20 cellular contexts compared by ENCODE assay signal in the genomic region with DNA sequence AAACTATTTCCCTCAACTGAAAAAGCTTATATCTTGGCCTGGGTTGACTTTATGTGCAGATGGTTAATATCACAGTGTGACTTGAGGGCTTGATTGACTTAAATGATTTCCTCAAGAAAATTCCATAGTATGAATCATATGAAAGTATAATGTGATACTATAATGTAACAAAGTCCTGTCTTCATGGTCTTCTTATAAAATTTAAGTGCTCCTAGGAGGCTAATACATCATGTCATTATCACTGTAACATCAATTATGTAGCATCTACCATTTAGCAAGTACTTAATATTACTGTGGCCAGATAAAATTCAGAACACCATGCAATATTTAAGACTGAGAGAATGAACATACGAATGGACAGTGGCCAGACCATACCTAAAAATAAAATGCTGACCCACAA.
DNase-seq lines count a peak whose midpoint lies in the region; ATAC-seq and TF ChIP-seq lines count a peak whose summit lies in the region.
"Had no signal": no experiment of that assay in that cellular context is flagged by ENCODE, and none has a peak within 500 bp of the region (broad histone marks: within the 10 kb centered on the region; RNA-seq: fewer than 3 reads in every experiment).

No MANE protein-coding gene starts in this region.

- no peak overlapping the region for H3K4ac ChIP-seq in mesenchymal stem cell (ENCODE audit: low read depth in 1 of 2, low read length in 2 of 2)

- no peak overlapping the region for H3K14ac ChIP-seq in mesenchymal stem cell (ENCODE audit: low read length in 2 of 2)

- no peak for TF ChIP-seq POLR2A in adrenal gland (IDR thresholded peaks at IDR 0.05)

- H3K36me3 ChIP-seq in A673 (ENCODE audit: insufficient read depth, low read length, poor library complexity, severe bottlenecking) (no peaks in the 10 kb centered on the region), mesenchymal stem cell (ENCODE audit: control insufficient read depth in 1 of 2, insufficient read depth in 2 of 2, low read depth in 1 of 2, low read length in 2 of 2) (no peaks in the 10 kb centered on the region), adrenal gland (replicated peaks in 1 of 2) (no peaks in the 10 kb centered on the region)
- H3K36me3 ChIP-seq: BLaER1 had no signal

- no peak for TF ChIP-seq CTCF in A673 (conservative IDR thresholded peaks at IDR 0.05; ENCODE audit: low read depth, low read length)
- no peak for TF ChIP-seq CTCF in fibroblast of pulmonary artery (IDR thresholded peaks at IDR 0.05; ENCODE audit: low read length, missing control alignments)
- TF ChIP-seq CTCF in adrenal gland (IDR thresholded peaks at IDR 0.05): no peak

- no peaks in the 10 kb centered on the region for H3K9me3 ChIP-seq in A673 (ENCODE audit: low read depth, low read length, poor library complexity, severe bottlenecking)
- H3K9me3 ChIP-seq in mesenchymal stem cell (ENCODE audit: control insufficient read depth, low read length): no peaks in the 10 kb centered on the region
- no peaks in the 10 kb centered on the region for H3K9me3 ChIP-seq in adrenal gland (replicated peaks in 1 of 3)
- H3K9me3 ChIP-seq: A549, BLaER1, Caco-2 had no signal

- ATAC-seq in HG02884 (IDR thresholded peaks at IDR 0.05; ENCODE audit: unreplicated experiment): no peak
- ATAC-seq: A549; CD8-positive, alpha-beta T cell had no signal

- H4K91ac ChIP-seq in mesenchymal stem cell (ENCODE audit: low read length): no peak overlapping the region

- no peak overlapping the region for H3K4me2 ChIP-seq in mesenchymal stem cell (ENCODE audit: low read length, poor library complexity, severe bottlenecking)
- H3K4me2 ChIP-seq: A549, BLaER1 had no signal

- H3K18ac ChIP-seq in mesenchymal stem cell (ENCODE audit: low read depth in 1 of 2, low read length in 2 of 2): no peak overlapping the region

- POLR2A ChIA-PET in A673 (lab: Charles Lee; ENCODE audit: low non-redundant PET): no interaction called here

- DNase-seq in A673 (ENCODE audit: low spot score): peak; percentile 0
- DNase-seq in amniotic epithelial cell (ENCODE audit: low read depth): peak; percentile 1
- peak; percentile 5 for DNase-seq in fibroblast of pulmonary artery (ENCODE audit: low read depth)
- DNase-seq in mesenchymal stem cell: peak; percentile 57
- no peak for DNase-seq in ACHN
- no peak for DNase-seq in adrenal gland
- DNase-seq in cerebellar nuclear complex (lab: John Stamatoyannopoulos, UW): no peak
- DNase-seq: 8988T; Caco-2; CD4-positive, CD25-positive, alpha-beta regulatory T cell; CD8-positive, alpha-beta T cell; DMS153; DND-41; GM23248; H7; HCEC 1CT had no signal

- in situ Hi-C loops in ACHN (cut with HindIII; ENCODE audit: low pct_ligation_motif_present, low pct_unique_long_range_greater_than_20kb, low sequenced_read_pairs): no loop called here

- H3K27me3 ChIP-seq in A673 (replicated peaks; ENCODE audit: insufficient read depth, low read depth, low read length, poor library complexity) (no peaks in the 10 kb centered on the region), mesenchymal stem cell (ENCODE audit: control insufficient read depth in 1 of 2, insufficient read depth in 1 of 2, low read length in 2 of 2) (no peaks in the 10 kb centered on the region), adrenal gland (no peaks in the 10 kb centered on the region)
- H3K27me3 ChIP-seq: BLaER1 had no signal

- H2BK12ac ChIP-seq in mesenchymal stem cell (ENCODE audit: low read length in 2 of 2): no peak overlapping the region

- no peak overlapping the region for H2AFZ ChIP-seq in mesenchymal stem cell (ENCODE audit: low read depth, low read length)
- H2AFZ ChIP-seq: GM23248 had no signal

- BruUV-seq in A673 (replicated peaks; lab: Mats Ljungman, UMichigan): no TSS peak

- H3K27ac ChIP-seq in A673 (ENCODE audit: low read depth, low read length, poor library complexity, severe bottlenecking) (no peak overlapping the region), mesenchymal stem cell (ENCODE audit: low read length, poor library complexity, severe bottlenecking) (no peak overlapping the region), adrenal gland (no peak overlapping the region)
- H3K27ac ChIP-seq: A549, BLaER1, C4-2B, GM23248 had no signal

- WGBS in mesenchymal stem cell: 42% methylated on average over 1 of the region's 1 CpG
- WGBS in adrenal gland, 4 donors: 46 to 67% (median 57%) methylated on average over 1 of the region's 1 CpG

- no peak overlapping the region for H3K9ac ChIP-seq in mesenchymal stem cell (ENCODE audit: low read length)
- H3K9ac ChIP-seq: BLaER1, GM23248 had no signal

- no peak overlapping the region for H2BK5ac ChIP-seq in mesenchymal stem cell (ENCODE audit: low read depth, low read length, poor library complexity, severe bottlenecking)

- H2BK120ac ChIP-seq in mesenchymal stem cell (ENCODE audit: low read depth, low read length): no peak overlapping the region

- CTCF ChIA-PET in A673 (lab: Charles Lee): no interaction called here

- no peak overlapping the region for H3K23ac ChIP-seq in mesenchymal stem cell (ENCODE audit: low read length in 2 of 2)

- H4K8ac ChIP-seq in mesenchymal stem cell (ENCODE audit: low read length): no peak overlapping the region

- H3K4me1 ChIP-seq in A673 (ENCODE audit: insufficient read depth, low read length, poor library complexity, severe bottlenecking) (no peaks in the 10 kb centered on the region), mesenchymal stem cell (ENCODE audit: control insufficient read depth, insufficient read depth, low read depth, low read length) (no peaks in the 10 kb centered on the region), adrenal gland (replicated peaks in 1 of 2) (no peaks in the 10 kb centered on the region)
- H3K4me1 ChIP-seq: A549, BLaER1, Caco-2 had no signal

- no peak overlapping the region for H2AK5ac ChIP-seq in mesenchymal stem cell (ENCODE audit: low read length, severe bottlenecking)

- H3K79me1 ChIP-seq in mesenchymal stem cell (replicated peaks; ENCODE audit: low read length, poor library complexity, severe bottlenecking): no peaks in the 10 kb centered on the region

- intact Hi-C loops in A673 (cut with micrococcal nuclease; ENCODE audit: unreplicated experiment) (no loop called here), adrenal gland (cut with DNase I) (no loop called here)

- no peak overlapping the region for H3K4me3 ChIP-seq in A673 (ENCODE audit: low read depth, low read length, poor library complexity, severe bottlenecking)
- no peak overlapping the region for H3K4me3 ChIP-seq in fibroblast of pulmonary artery (replicated peaks; ENCODE audit: low read depth, low read length)
- no peak overlapping the region for H3K4me3 ChIP-seq in mesenchymal stem cell (ENCODE audit: insufficient read depth in 1 of 2, low read depth in 1 of 2, low read length in 2 of 2)
- no peak overlapping the region for H3K4me3 ChIP-seq in adrenal gland
- H3K4me3 ChIP-seq: A549, BLaER1, GM23248 had no signal

- H2BK15ac ChIP-seq in mesenchymal stem cell (ENCODE audit: low read depth, poor library complexity, severe bottlenecking): no peak overlapping the region

Comparison
In these comparisons a context has a peak if more than half of its experiments do, and no peak if none do; other contexts are left out.
1. DNase-seq: peak in A673 (single experiment), amniotic epithelial cell (single experiment), fibroblast of pulmonary artery (single experiment) and mesenchymal stem cell (single experiment); none in ACHN (single experiment), adrenal gland (0 of 7) and cerebellar nuclear complex (0 of 2).